ENCODE assay signal across 33 cellular contexts in genomic region chr5:165882099-165882498, GRCh38.
A peak's percentile ranks its signal among the peaks of the same experiment; 100 is the strongest.
DNase-seq lines count a peak whose midpoint lies in the region; ATAC-seq, FAIRE-seq and TF ChIP-seq lines count a peak whose summit lies in the region.
"Had no signal": no experiment of that assay in that cellular context is flagged by ENCODE, and none has a peak within 500 bp of the region (broad histone marks: within the 10 kb centered on the region; RNA-seq: fewer than 3 reads in every experiment).

No MANE protein-coding gene starts in this region.

- DNase-seq in LNCaP clone FGC (ENCODE audit: low read depth), result peak; percentile 25
- DNase-seq in left colon, result no peak
- no peak for DNase-seq in mucosa of descending colon
- DNase-seq in small intestine, result peak; percentile 29
- no peak for DNase-seq in left ventricle myocardium superior
- DNase-seq in DMS153 treated with DMSO at 0.1 percent for 48 hours (lab: John Stamatoyannopoulos, UW; ENCODE audit: unreplicated experiment), result no peak
- no peak for DNase-seq in NCI-H1417 (lab: John Stamatoyannopoulos, UW)
- DNase-seq: 8988T; ACHN; BE2C; C1 segment of cervical spinal cord; Caco-2; Calu3; CD4-positive, alpha-beta memory T cell; CD4-positive, alpha-beta T cell; CD4-positive, CD25-positive, alpha-beta regulatory T cell; CD8-positive, alpha-beta memory T cell; CD8-positive, alpha-beta T cell; COR-L47; DMS 273 treated with DMSO at 0.1 percent for 48 hours; DMS153; DMS79; DMS79 treated with DMSO at 0.1 percent for 48 hours; DND-41; EL had no signal

- H3K9me3 ChIP-seq in mucosa of descending colon (peaks cover 2% of the 10 kb centered on the region), small intestine (ENCODE audit: control insufficient read depth, low read depth) (no peaks in the 10 kb centered on the region)
- H3K9me3 ChIP-seq: A549; BE2C; BLaER1; BLaER1 treated with 17β-estradiol and CSF1 and Interleukin-3, amounts not matched to agents 10 nM and 100 nM; Caco-2 had no signal

- 29 to 57% (median 39%) methylated on average over 3 of the region's 3 CpGs for WGBS in small intestine, 3 donors

- intact Hi-C loops in left colon (cut with DNase I, micrococcal nuclease) (no loop called here), mucosa of descending colon (cut with DNase I, micrococcal nuclease) (no loop called here), left ventricle myocardium superior (cut with micrococcal nuclease) (no loop called here)

- H3K4me3 ChIP-seq in LNCaP clone FGC (ENCODE audit: low read depth, low read length), result no peak overlapping the region
- H3K4me3 ChIP-seq in mucosa of descending colon, result no peak overlapping the region
- H3K4me3 ChIP-seq in small intestine (ENCODE audit: low read depth in 1 of 2, low read length in 2 of 2), result no peak overlapping the region
- H3K4me3 ChIP-seq: A549; BLaER1; BLaER1 treated with 17β-estradiol and CSF1 and Interleukin-3, amounts not matched to agents 10 nM and 100 nM had no signal

- H3K36me3 ChIP-seq in mucosa of descending colon (ENCODE audit: low read depth), result no peaks in the 10 kb centered on the region
- H3K36me3 ChIP-seq in small intestine (ENCODE audit: control insufficient read depth in 2 of 2, insufficient read depth in 2 of 2, low read length in 2 of 2), result no peaks in the 10 kb centered on the region
- H3K36me3 ChIP-seq: BE2C; BLaER1; BLaER1 treated with 17β-estradiol and CSF1 and Interleukin-3, amounts not matched to agents 10 nM and 100 nM had no signal

- no peaks in the 10 kb centered on the region for H3K27me3 ChIP-seq in small intestine (ENCODE audit: control insufficient read depth in 2 of 2, insufficient read depth in 2 of 2, low read length in 2 of 2)
- H3K27me3 ChIP-seq: BE2C; BLaER1; BLaER1 treated with 17β-estradiol and CSF1 and Interleukin-3, amounts not matched to agents 10 nM and 100 nM had no signal

- TF ChIP-seq CTCF in LNCaP clone FGC (IDR thresholded peaks at IDR 0.05; ENCODE audit: control insufficient read depth, extremely low read depth, insufficient read depth) (no peak), mucosa of descending colon (IDR thresholded peaks at IDR 0.05) (no peak)

- H3K4me1 ChIP-seq in mucosa of descending colon (ENCODE audit: low read depth) (no peaks in the 10 kb centered on the region), small intestine (ENCODE audit: control insufficient read depth in 2 of 2, insufficient read depth in 1 of 2, low read depth in 1 of 2, low read length in 1 of 2) (no peaks in the 10 kb centered on the region)
- H3K4me1 ChIP-seq: A549; BE2C; BLaER1; BLaER1 treated with 17β-estradiol and CSF1 and Interleukin-3, amounts not matched to agents 10 nM and 100 nM; Caco-2 had no signal

- ATAC-seq in left colon (peak; percentile 77), mucosa of descending colon (peak; percentile 58), GM21576 (IDR thresholded peaks at IDR 0.05; ENCODE audit: unreplicated experiment) (no peak), left ventricle myocardium superior (no peak)
- ATAC-seq: A549; CD8-positive, alpha-beta T cell had no signal

- no peak for FAIRE-seq in small intestine (lab: Jason Lieb, UNC)
- FAIRE-seq: A204.1, A549, D721Med had no signal

- no peak overlapping the region for H3K27ac ChIP-seq in small intestine (ENCODE audit: low read depth in 1 of 2, low read length in 1 of 2)
- H3K27ac ChIP-seq: 22Rv1; A549; BLaER1; BLaER1 treated with 17β-estradiol and CSF1 and Interleukin-3, amounts not matched to agents 10 nM and 100 nM; C4-2B had no signal

Comparison
In these comparisons a context has a peak if more than half of its experiments do, and no peak if none do; other contexts are left out.
1. DNase-seq: peak in LNCaP clone FGC (single experiment) and small intestine (single experiment); none in left colon (0 of 2), mucosa of descending colon (0 of 3), left ventricle myocardium superior (single experiment), DMS153 treated with DMSO at 0.1 percent for 48 hours (single experiment) and NCI-H1417 (0 of 3).
2. ATAC-seq: peak in left colon (single experiment) and mucosa of descending colon (single experiment); none in GM21576 (single experiment) and left ventricle myocardium superior (single experiment).